ENCODE assay signal across 26 cellular contexts in genomic region chr1:97565886-97566285, GRCh38.
"Had no signal": no experiment of that assay in that cellular context is flagged by ENCODE, and none has a peak within 500 bp of the region (broad histone marks: within the 10 kb centered on the region; RNA-seq: fewer than 3 reads in every experiment).

No MANE protein-coding gene starts in this region.

- H3K36me3 ChIP-seq: adrenal gland, Peyer's patch had no signal

- DNase-seq: activated CD4-positive, alpha-beta T cell treated with anti-CD3 and anti-CD28 coated beads for 36 hours; activated CD4-positive, alpha-beta T cell treated with anti-CD3 and anti-CD28 coated beads, Interleukin-2, amount 10 ng/mL, durations not matched to agents 7 days and 5 days; activated CD4-positive, alpha-beta T cell treated with anti-CD3 and anti-CD28 coated beads, Interleukin-2, amount 50 U/mL, for 48 hours; activated CD8-positive, alpha-beta T cell treated with anti-CD3 and anti-CD28 coated beads, Interleukin-2, amount 10 ng/mL, durations not matched to agents 7 days and 5 days; activated gamma-delta T cell; activated naive CD4-positive, alpha-beta T cell treated with Interleukin-2 at 50 U/mL for 16 hours; activated T-cell treated with anti-CD3 and anti-CD28 coated beads, Interleukin-2, amount 50 U/mL, for 24 hours; adrenal gland; cerebellar nuclear complex; NCI-H1105 treated with DMSO at 0.1 percent for 48 hours; NCI-H1436; NCI-H1694; NCI-H1930; NCI-H2081 treated with DMSO at 0.1 percent for 48 hours; NCI-H510A; NCI-H526; NCI-H748 treated with DMSO at 0.1 percent for 48 hours; NK-92 treated with Interleukin-12 subunit alpha and Interleukin-12 subunit beta, amount 100 ng/mL, for 24 hours; PC-3; Peyer's patch; RPMI8226; SHP77 treated with DMSO at 0.1 percent for 48 hours; SW 1271; T-helper 1 cell; T1000 had no signal

- H3K4me1 ChIP-seq: adrenal gland, Peyer's patch had no signal

- H3K4me3 ChIP-seq: adrenal gland, K562, Peyer's patch had no signal

- H3K9me3 ChIP-seq: adrenal gland, Peyer's patch had no signal

- H3K27ac ChIP-seq: adrenal gland, Peyer's patch had no signal

- H3K27me3 ChIP-seq: adrenal gland, Peyer's patch had no signal
